In the genomic region with DNA sequence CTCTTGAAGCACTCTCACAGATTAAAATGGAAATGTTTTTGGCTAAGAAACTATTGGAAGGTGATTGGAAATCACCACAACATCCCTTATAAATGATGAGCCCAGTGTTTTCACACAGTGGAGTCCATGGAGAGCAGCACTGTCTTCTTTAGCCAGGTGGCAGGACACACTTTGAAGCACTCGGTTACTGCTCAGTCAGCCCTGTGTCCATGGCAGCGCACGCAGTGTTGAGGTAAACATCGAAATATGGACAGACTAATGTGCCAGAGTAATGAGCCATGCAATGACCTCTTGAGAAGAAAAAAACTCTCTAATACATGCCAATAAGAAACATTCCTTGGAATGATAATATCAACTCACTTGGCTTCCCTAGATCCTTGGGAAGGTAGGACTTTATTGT, we compare ENCODE assay signal across 11 cellular contexts.
DNase-seq lines count a peak whose midpoint lies in the region; ATAC-seq and TF ChIP-seq lines count a peak whose summit lies in the region.
"Had no signal": no experiment of that assay in that cellular context is flagged by ENCODE, and none has a peak within 500 bp of the region (broad histone marks: within the 10 kb centered on the region; RNA-seq: fewer than 3 reads in every experiment).

No MANE protein-coding gene starts in this region.

- TF ChIP-seq CTCF in OCI-LY7 (conservative IDR thresholded peaks at IDR 0.05; ENCODE audit: low read length), result no peak

- H2AFZ ChIP-seq in OCI-LY7 (ENCODE audit: low read length), result no peak overlapping the region
- H2AFZ ChIP-seq: parathyroid adenoma had no signal

- peaks cover 8% of the 10 kb centered on the region for H3K4me1 ChIP-seq in OCI-LY7 (ENCODE audit: insufficient read depth, low read length, poor library complexity, severe bottlenecking)
- H3K4me1 ChIP-seq: parathyroid adenoma had no signal

- no peaks in the 10 kb centered on the region for H3K27me3 Mint-ChIP-seq in T-helper 2 cell treated with Interferon-gamma antibody and Interleukin-4, amounts not matched to agents 5 μg/mL and 100 μg/mL, for 36 hours (ENCODE audit: low read depth)
- no peaks in the 10 kb centered on the region for H3K27me3 Mint-ChIP-seq in activated naive CD8-positive, alpha-beta T cell
- peaks cover 0 to 5% (median 0%) of the 10 kb centered on the region in 3 donors for H3K27me3 Mint-ChIP-seq in immature natural killer cell (ENCODE audit: low read depth in 3 of 3)

- DNase-seq in T-helper 2 cell treated with Interferon-gamma antibody and Interleukin-4, amounts not matched to agents 5 μg/mL and 100 μg/mL, for 36 hours (ENCODE audit: low spot score), result no peak
- DNase-seq in T-helper 2 cell (no peak), immature natural killer cell (no peak), middle frontal gyrus (ENCODE audit: extremely low spot score, low spot score) (no peak), mucosa of gallbladder (ENCODE audit: low spot score) (no peak), OCI-LY7 (ENCODE audit: low spot score) (no peak)
- DNase-seq in stimulated activated effector memory CD8-positive, alpha-beta T cell treated with anti-CD3 and anti-CD28 coated beads, Interleukin-12 subunit alpha, Interleukin-12 subunit beta, amount 100 ng/mL, for 72 hours (ENCODE audit: low spot score in 2 of 2), result no peak
- DNase-seq: NCI-H2029 treated with DMSO at 0.1 percent for 48 hours had no signal

- POLR2A ChIA-PET in OCI-LY7 (lab: Charles Lee), result no interaction called here

- peaks cover 91% of the 10 kb centered on the region for H3K36me3 Mint-ChIP-seq in T-helper 2 cell treated with Interferon-gamma antibody and Interleukin-4, amounts not matched to agents 5 μg/mL and 100 μg/mL, for 36 hours (ENCODE audit: low read depth)
- H3K36me3 Mint-ChIP-seq in activated naive CD8-positive, alpha-beta T cell, result peaks cover 77% of the 10 kb centered on the region
- peaks cover 36 to 84% (median 52%) of the 10 kb centered on the region in 3 donors for H3K36me3 Mint-ChIP-seq in immature natural killer cell
- H3K36me3 Mint-ChIP-seq in stimulated activated effector memory CD8-positive, alpha-beta T cell treated with anti-CD3 and anti-CD28 coated beads, Interleukin-12 subunit alpha, Interleukin-12 subunit beta, amount 100 ng/mL, for 72 hours, result peaks cover 100% of the 10 kb centered on the region

- no peaks in the 10 kb centered on the region for H3K79me2 ChIP-seq in OCI-LY7 (ENCODE audit: insufficient read depth, low read depth, low read length)
- H3K79me2 ChIP-seq: parathyroid adenoma had no signal

- H3K36me3 ChIP-seq in OCI-LY7 (ENCODE audit: insufficient read depth, low read length), result peaks cover 99% of the 10 kb centered on the region

- intact Hi-C loops in OCI-LY7 (cut with micrococcal nuclease; ENCODE audit: unreplicated experiment), result no loop called here

- peaks cover 81% of the 10 kb centered on the region for H3K4me1 Mint-ChIP-seq in T-helper 2 cell treated with Interferon-gamma antibody and Interleukin-4, amounts not matched to agents 5 μg/mL and 100 μg/mL, for 36 hours (ENCODE audit: low read depth)
- peaks cover 99% of the 10 kb centered on the region for H3K4me1 Mint-ChIP-seq in activated naive CD8-positive, alpha-beta T cell (ENCODE audit: low read depth)
- H3K4me1 Mint-ChIP-seq in immature natural killer cell, result peaks cover 52 to 93% of the 10 kb centered on the region in 2 donors
- H3K4me1 Mint-ChIP-seq in stimulated activated effector memory CD8-positive, alpha-beta T cell treated with anti-CD3 and anti-CD28 coated beads, Interleukin-12 subunit alpha, Interleukin-12 subunit beta, amount 100 ng/mL, for 72 hours, result peaks cover 78% of the 10 kb centered on the region

- no peaks in the 10 kb centered on the region for H4K20me1 ChIP-seq in OCI-LY7 (ENCODE audit: insufficient read depth, low read length)

- BruUV-seq in OCI-LY7 (replicated peaks; lab: Mats Ljungman, UMichigan), result no TSS peak

- peak overlapping the region; percentile 41 for H3K27ac Mint-ChIP-seq in T-helper 2 cell treated with Interferon-gamma antibody and Interleukin-4, amounts not matched to agents 5 μg/mL and 100 μg/mL, for 36 hours
- H3K27ac Mint-ChIP-seq in activated naive CD8-positive, alpha-beta T cell, result peak overlapping the region; percentile 93
- H3K27ac Mint-ChIP-seq in immature natural killer cell, result peak overlapping the region in 5 of 6 donors; percentile 15 to 78 (median 29)
- peak overlapping the region; percentile 26 for H3K27ac Mint-ChIP-seq in stimulated activated effector memory CD8-positive, alpha-beta T cell treated with anti-CD3 and anti-CD28 coated beads, Interleukin-12 subunit alpha, Interleukin-12 subunit beta, amount 100 ng/mL, for 72 hours

- ATAC-seq in stimulated activated effector memory CD8-positive, alpha-beta T cell treated with anti-CD3 and anti-CD28 coated beads, Interleukin-12 subunit alpha, Interleukin-12 subunit beta, amount 100 ng/mL, for 72 hours, result no peak

- CTCF ChIA-PET in OCI-LY7 (lab: Charles Lee; ENCODE audit: unreplicated experiment), result no interaction called here

- H3K4me3 ChIP-seq in OCI-LY7 (ENCODE audit: low read depth, low read length, poor library complexity, severe bottlenecking), result no peak overlapping the region
- H3K4me3 ChIP-seq: A549 had no signal

- no peak overlapping the region for H3K4me2 ChIP-seq in OCI-LY7 (ENCODE audit: low read length)
- H3K4me2 ChIP-seq: A549 had no signal

- H3K4me3 Mint-ChIP-seq in T-helper 2 cell treated with Interferon-gamma antibody and Interleukin-4, amounts not matched to agents 5 μg/mL and 100 μg/mL, for 36 hours, result peak overlapping the region; percentile 62
- peak overlapping the region; percentile 30 for H3K4me3 Mint-ChIP-seq in activated naive CD8-positive, alpha-beta T cell
- no peak overlapping the region for H3K4me3 Mint-ChIP-seq in immature natural killer cell
- no peak overlapping the region for H3K4me3 Mint-ChIP-seq in stimulated activated effector memory CD8-positive, alpha-beta T cell treated with anti-CD3 and anti-CD28 coated beads, Interleukin-12 subunit alpha, Interleukin-12 subunit beta, amount 100 ng/mL, for 72 hours

- peaks cover 4% of the 10 kb centered on the region for H3K9me3 Mint-ChIP-seq in T-helper 2 cell treated with Interferon-gamma antibody and Interleukin-4, amounts not matched to agents 5 μg/mL and 100 μg/mL, for 36 hours
- H3K9me3 Mint-ChIP-seq in activated naive CD8-positive, alpha-beta T cell (ENCODE audit: low read depth), result no peaks in the 10 kb centered on the region
- H3K9me3 Mint-ChIP-seq in immature natural killer cell, result no peaks in the 10 kb centered on the region
- H3K9me3 Mint-ChIP-seq in stimulated activated effector memory CD8-positive, alpha-beta T cell treated with anti-CD3 and anti-CD28 coated beads, Interleukin-12 subunit alpha, Interleukin-12 subunit beta, amount 100 ng/mL, for 72 hours, result no peaks in the 10 kb centered on the region

- H3K9me3 ChIP-seq in OCI-LY7 (ENCODE audit: low read length), result no peaks in the 10 kb centered on the region
- H3K9me3 ChIP-seq: A549 had no signal

- H3K27ac ChIP-seq in OCI-LY7 (ENCODE audit: low read depth, low read length, poor library complexity, severe bottlenecking), result no peak overlapping the region
- H3K27ac ChIP-seq: parathyroid adenoma had no signal

- H3K9me2 ChIP-seq in OCI-LY7 (ENCODE audit: insufficient read depth, low read length), result no peaks in the 10 kb centered on the region

Comparison
In these comparisons a context has a peak if more than half of its experiments do, and no peak if none do; other contexts are left out.
1. H3K27ac Mint-ChIP-seq: peak in every context shown above with its lines; median percentile 93 in activated naive CD8-positive, alpha-beta T cell; 41 in T-helper 2 cell treated with Interferon-gamma antibody and Interleukin-4, amounts not matched to agents 5 μg/mL and 100 μg/mL, for 36 hours; 29 in immature natural killer cell; 26 in stimulated activated effector memory CD8-positive, alpha-beta T cell treated with anti-CD3 and anti-CD28 coated beads, Interleukin-12 subunit alpha, Interleukin-12 subunit beta, amount 100 ng/mL, for 72 hours.
2. H3K4me3 Mint-ChIP-seq: peak in T-helper 2 cell treated with Interferon-gamma antibody and Interleukin-4, amounts not matched to agents 5 μg/mL and 100 μg/mL, for 36 hours (single experiment) and activated naive CD8-positive, alpha-beta T cell (single experiment); none in immature natural killer cell (0 of 5) and stimulated activated effector memory CD8-positive, alpha-beta T cell treated with anti-CD3 and anti-CD28 coated beads, Interleukin-12 subunit alpha, Interleukin-12 subunit beta, amount 100 ng/mL, for 72 hours (single experiment).